Comparison of ENCODE assay signal across 1 cellular context in the genomic region with DNA sequence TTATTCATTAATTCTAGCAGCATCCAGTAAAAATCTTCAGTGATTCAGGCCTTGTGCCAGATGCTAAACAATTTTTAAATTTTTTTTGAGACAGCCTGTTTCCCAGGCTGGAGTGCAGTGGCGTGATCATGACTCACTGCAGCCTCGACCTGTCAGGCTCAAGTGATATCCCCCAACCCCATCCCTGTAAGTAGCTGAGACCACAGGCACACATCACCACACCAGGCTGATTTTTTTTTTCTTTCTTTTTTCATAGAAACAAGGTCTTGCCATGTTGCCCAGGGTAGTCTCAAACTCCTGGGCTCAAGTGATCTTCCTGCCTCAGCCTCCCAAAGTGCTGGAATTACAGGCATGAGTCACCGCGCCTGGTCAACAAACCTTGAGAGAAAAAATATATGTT.
TF ChIP-seq lines count a peak whose summit lies in the region.

No MANE protein-coding gene starts in this region.

TF ChIP-seq in HCT116, 20 proteins besides CTCF, POLR2A, EP300 and RAD21 (continued from another document):
- no peak for TF ChIP-seq ZNF274 (IDR thresholded peaks at IDR 0.05; ENCODE audit: low read depth, low read length)
- TF ChIP-seq SP1 (IDR thresholded peaks at IDR 0.05; ENCODE audit: low read depth): no peak
- no peak; the same call in 1 of the 2 replicates for TF ChIP-seq FOSL1 (IDR thresholded peaks at IDR 0.05; ENCODE audit: low read depth)
- no peak for TF ChIP-seq ZFX (IDR thresholded peaks at IDR 0.05)
- no peak for TF ChIP-seq YY1 (IDR thresholded peaks at IDR 0.05; ENCODE audit: extremely low read depth, insufficient replicate concordance, low read depth, low read length)
- TF ChIP-seq EGR1 (IDR thresholded peaks at IDR 0.05; ENCODE audit: low read depth): no peak
- TF ChIP-seq JUND (IDR thresholded peaks at IDR 0.05): no peak
- TF ChIP-seq SIN3A (IDR thresholded peaks at IDR 0.05; ENCODE audit: low read depth): no peak
- TF ChIP-seq ELF1 (IDR thresholded peaks at IDR 0.05; ENCODE audit: borderline replicate concordance, low read depth): no peak
